In genomic region chr10:1281402-1281782, GRCh38 we compare ENCODE assay signal across 1 cellular context.
TF ChIP-seq lines count a peak whose summit lies in the region.

No MANE protein-coding gene starts in this region.

TF ChIP-seq in H1, 55 proteins besides CTCF, POLR2A, EP300 and RAD21 (continued from another document):
- TF ChIP-seq CHD7 (IDR thresholded peaks at IDR 0.05; ENCODE audit: insufficient replicate concordance, low read length) (no peak), SUZ12 (IDR thresholded peaks at IDR 0.05; ENCODE audit: low read length) (no peak), JUN (IDR thresholded peaks at IDR 0.05; ENCODE audit: low read depth, low read length) (no peak), CTBP2 (IDR thresholded peaks at IDR 0.05; ENCODE audit: borderline replicate concordance, insufficient read depth, insufficient read length, low read length) (no peak), CEBPB (IDR thresholded peaks at IDR 0.05; ENCODE audit: low read depth, low read length) (no peak), SIN3A (conservative IDR thresholded peaks at IDR 0.05 in 1 of 2, IDR thresholded peaks at IDR 0.05 in 1 of 2; ENCODE audit: low read depth in 1 of 2, low read length in 2 of 2) (no peak)
- TF ChIP-seq, protein P1, sequence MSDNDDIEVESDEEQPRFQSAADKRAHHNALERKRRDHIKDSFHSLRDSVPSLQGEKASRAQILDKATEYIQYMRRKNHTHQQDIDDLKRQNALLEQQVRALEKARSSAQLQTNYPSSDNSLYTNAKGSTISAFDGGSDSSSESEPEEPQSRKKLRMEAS (IDR thresholded peaks at IDR 0.05): no peak
TF ChIP-seq in H1: peak in this region for 0.
